In genomic region chr14:101862177-101862576, GRCh38 we compare ENCODE assay signal across 2 cellular contexts.
TF ChIP-seq lines count a peak whose summit lies in the region.

No MANE protein-coding gene starts in this region.

TF ChIP-seq in SK-N-SH, 30 proteins besides CTCF, POLR2A, EP300 and RAD21 (continued from another document):
- TF ChIP-seq ZBTB33 (IDR thresholded peaks at IDR 0.05; ENCODE audit: borderline replicate concordance, low read depth) = no peak

TF ChIP-seq in IMR-90, 13 proteins besides CTCF, POLR2A, EP300 and RAD21 (continued from another document):
- TF ChIP-seq USF2 (IDR thresholded peaks at IDR 0.05; ENCODE audit: low read depth, low read length) = no peak
- TF ChIP-seq MAZ (IDR thresholded peaks at IDR 0.05; ENCODE audit: borderline replicate concordance, low read depth, low read length) = no peak
- TF ChIP-seq BHLHE40 (IDR thresholded peaks at IDR 0.05; ENCODE audit: low read depth, low read length) = no peak
- TF ChIP-seq CHD1 (IDR thresholded peaks at IDR 0.05; ENCODE audit: low read depth, low read length) = no peak
- TF ChIP-seq CEBPB (IDR thresholded peaks at IDR 0.05; ENCODE audit: low read depth, low read length) = no peak
- no peak for TF ChIP-seq NFE2L2 (IDR thresholded peaks at IDR 0.05; ENCODE audit: low read depth, low read length)
- no peak for TF ChIP-seq FOS (IDR thresholded peaks at IDR 0.05; ENCODE audit: low read depth, low read length)
- TF ChIP-seq MAFK (IDR thresholded peaks at IDR 0.05; ENCODE audit: low read depth, low read length) = no peak
